Comparison of ENCODE assay signal across 8 cellular contexts in the genomic region with DNA sequence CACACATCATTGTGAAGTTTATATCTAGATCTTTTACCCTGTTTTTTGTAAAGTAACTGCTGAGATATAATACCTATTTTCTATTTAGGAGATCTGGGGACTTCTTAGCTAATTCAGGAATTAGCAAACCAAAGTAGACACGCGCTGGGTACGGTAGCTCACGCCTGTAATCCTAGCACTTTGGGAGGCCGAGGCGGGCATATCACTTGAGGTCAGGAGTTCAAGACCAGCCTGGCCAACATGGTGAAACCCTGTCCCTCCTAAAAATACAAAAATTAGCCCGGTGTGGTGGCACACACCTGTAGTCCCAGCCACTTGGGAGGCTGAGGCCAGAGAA. TPM values are rescaled to one million over a fixed set of nuclear protein-coding genes. Genes with fewer than 3 reads are reported as not detected.
DNase-seq lines count a peak whose midpoint lies in the region; ATAC-seq lines count a peak whose summit lies in the region.
"Not testable (repeated sequence)": the region's sequence is repeated elsewhere in the genome, so short reads cannot be mapped to it uniquely, and the experiment has no call there.

No MANE protein-coding gene starts in this region.

- CTCF ChIA-PET in naive thymus-derived CD4-positive, alpha-beta T cell (lab: Charles Lee): interaction anchor here (0.7 to 1.4 kb wide), 2 partner anchors 17 to 18 kb away, joined by 3 to 4 read pairs; no protein-coding TSS in a partner anchor

- H3K27ac Mint-ChIP-seq in CD4-positive, CD25-positive, alpha-beta regulatory T cell: peak overlapping the region; percentile 92 to 95 (median 95)
- peak overlapping the region; percentile 97 for H3K27ac Mint-ChIP-seq in activated T-helper 2 cell treated with anti-CD3 and anti-CD28 coated beads, Interferon-gamma antibody, Interleukin-2, Interleukin-4, amounts not matched to agents 10 μg/mL and 5 μg/mL and 100 μg/mL, durations not matched to agents 14 hours and 24 hours and 36 hours
- peak overlapping the region; percentile 84 for H3K27ac Mint-ChIP-seq in dendritic cell treated with granulocyte-macrophage colony-stimulating factor and Interleukin-4, amounts not matched to agents 40 ng/mL and 50 ng/mL, for 4 days
- peak overlapping the region; percentile 87 to 99 (median 98) for H3K27ac Mint-ChIP-seq in naive thymus-derived CD4-positive, alpha-beta T cell

- intact Hi-C loops in activated T-helper 2 cell treated with anti-CD3 and anti-CD28 coated beads, Interferon-gamma antibody, Interleukin-2, Interleukin-4, amounts not matched to agents 10 μg/mL and 5 μg/mL and 100 μg/mL, durations not matched to agents 14 hours and 24 hours and 36 hours (cut with micrococcal nuclease): loop anchor here (1.0 kb wide), 1 partner anchor 9 kb away; no protein-coding TSS in a partner anchor
- intact Hi-C loops in dendritic cell treated with granulocyte-macrophage colony-stimulating factor and Interleukin-4, amounts not matched to agents 40 ng/mL and 50 ng/mL, for 4 days (cut with micrococcal nuclease): not testable (repeated sequence)
- intact Hi-C loops in naive thymus-derived CD4-positive, alpha-beta T cell (cut with micrococcal nuclease): loop anchor here (1.0 to 2.0 kb wide), 6 partner anchors 8 to 48 kb away; no protein-coding TSS in a partner anchor

- H3K36me3 ChIP-seq in CD4-positive, CD25-positive, alpha-beta regulatory T cell (ENCODE audit: control insufficient read depth, insufficient read depth, low read length); SJSA1; naive thymus-derived CD4-positive, alpha-beta T cell (ENCODE audit: control insufficient read depth in 2 of 3, insufficient read depth in 3 of 3, low read length in 3 of 3): not testable (repeated sequence)

- H3K4me1 Mint-ChIP-seq in CD4-positive, CD25-positive, alpha-beta regulatory T cell: peaks cover 34 to 90% (median 67%) of the 10 kb centered on the region in 4 donors
- H3K4me1 Mint-ChIP-seq in activated T-helper 2 cell treated with anti-CD3 and anti-CD28 coated beads, Interferon-gamma antibody, Interleukin-2, Interleukin-4, amounts not matched to agents 10 μg/mL and 5 μg/mL and 100 μg/mL, durations not matched to agents 14 hours and 24 hours and 36 hours (ENCODE audit: low read depth): peaks cover 61% of the 10 kb centered on the region
- H3K4me1 Mint-ChIP-seq in dendritic cell treated with granulocyte-macrophage colony-stimulating factor and Interleukin-4, amounts not matched to agents 40 ng/mL and 50 ng/mL, for 4 days (ENCODE audit: low read depth): peaks cover 57% of the 10 kb centered on the region
- peaks cover 63 to 96% (median 83%) of the 10 kb centered on the region in 7 donors for H3K4me1 Mint-ChIP-seq in naive thymus-derived CD4-positive, alpha-beta T cell

- not testable (repeated sequence) for H3K27me3 Mint-ChIP-seq in CD4-positive, CD25-positive, alpha-beta regulatory T cell; activated T-helper 2 cell treated with anti-CD3 and anti-CD28 coated beads, Interferon-gamma antibody, Interleukin-2, Interleukin-4, amounts not matched to agents 10 μg/mL and 5 μg/mL and 100 μg/mL, durations not matched to agents 14 hours and 24 hours and 36 hours (ENCODE audit: low read depth); dendritic cell treated with granulocyte-macrophage colony-stimulating factor and Interleukin-4, amounts not matched to agents 40 ng/mL and 50 ng/mL, for 4 days; naive thymus-derived CD4-positive, alpha-beta T cell

- H3K9me3 ChIP-seq in CD4-positive, CD25-positive, alpha-beta regulatory T cell (ENCODE audit: control insufficient read depth in 2 of 2, low read length in 2 of 2); SJSA1 (replicated peaks); naive thymus-derived CD4-positive, alpha-beta T cell (ENCODE audit: control insufficient read depth in 2 of 3, low read length in 3 of 3): not testable (repeated sequence)

- H3K27ac ChIP-seq in CD4-positive, CD25-positive, alpha-beta regulatory T cell (ENCODE audit: insufficient read depth, low read length, poor library complexity, severe bottlenecking): peak overlapping the region; percentile 88
- H3K27ac ChIP-seq in SJSA1 (peak overlapping the region; percentile 46), substantia nigra (ENCODE audit: low read depth, low read length, poor library complexity, severe bottlenecking) (peak overlapping the region; percentile 73)
- peak overlapping the region; percentile 55 for H3K27ac ChIP-seq in naive thymus-derived CD4-positive, alpha-beta T cell (ENCODE audit: low read depth, low read length)

- not testable (repeated sequence) for H3K9me3 Mint-ChIP-seq in CD4-positive, CD25-positive, alpha-beta regulatory T cell; dendritic cell treated with granulocyte-macrophage colony-stimulating factor and Interleukin-4, amounts not matched to agents 40 ng/mL and 50 ng/mL, for 4 days
- H3K9me3 Mint-ChIP-seq in activated T-helper 2 cell treated with anti-CD3 and anti-CD28 coated beads, Interferon-gamma antibody, Interleukin-2, Interleukin-4, amounts not matched to agents 10 μg/mL and 5 μg/mL and 100 μg/mL, durations not matched to agents 14 hours and 24 hours and 36 hours: peaks cover 16% of the 10 kb centered on the region
- H3K9me3 Mint-ChIP-seq in naive thymus-derived CD4-positive, alpha-beta T cell: peaks cover 0 to 10% (median 0%) of the 10 kb centered on the region in 11 donors

- H3K4me3 Mint-ChIP-seq in CD4-positive, CD25-positive, alpha-beta regulatory T cell: peak overlapping the region; percentile 68 to 88 (median 80)
- peak overlapping the region; percentile 65 for H3K4me3 Mint-ChIP-seq in activated T-helper 2 cell treated with anti-CD3 and anti-CD28 coated beads, Interferon-gamma antibody, Interleukin-2, Interleukin-4, amounts not matched to agents 10 μg/mL and 5 μg/mL and 100 μg/mL, durations not matched to agents 14 hours and 24 hours and 36 hours (ENCODE audit: low read depth)
- H3K4me3 Mint-ChIP-seq in dendritic cell treated with granulocyte-macrophage colony-stimulating factor and Interleukin-4, amounts not matched to agents 40 ng/mL and 50 ng/mL, for 4 days: not testable (repeated sequence)
- peak overlapping the region; percentile 70 to 90 (median 86) for H3K4me3 Mint-ChIP-seq in naive thymus-derived CD4-positive, alpha-beta T cell

- peaks cover 69% of the 10 kb centered on the region for H3K4me1 ChIP-seq in CD4-positive, CD25-positive, alpha-beta regulatory T cell (ENCODE audit: control insufficient read depth, insufficient read depth, low read length, poor library complexity, severe bottlenecking)
- peaks cover 11% of the 10 kb centered on the region for H3K4me1 ChIP-seq in SJSA1 (replicated peaks)
- H3K4me1 ChIP-seq in naive thymus-derived CD4-positive, alpha-beta T cell (ENCODE audit: control insufficient read depth in 2 of 2, insufficient read depth in 2 of 2, low read length in 2 of 2): peaks cover 77 to 90% of the 10 kb centered on the region in 2 donors

- peaks cover 13% of the 10 kb centered on the region for H3K36me3 Mint-ChIP-seq in CD4-positive, CD25-positive, alpha-beta regulatory T cell
- peaks cover 52% of the 10 kb centered on the region for H3K36me3 Mint-ChIP-seq in activated T-helper 2 cell treated with anti-CD3 and anti-CD28 coated beads, Interferon-gamma antibody, Interleukin-2, Interleukin-4, amounts not matched to agents 10 μg/mL and 5 μg/mL and 100 μg/mL, durations not matched to agents 14 hours and 24 hours and 36 hours (ENCODE audit: low read depth)
- H3K36me3 Mint-ChIP-seq in dendritic cell treated with granulocyte-macrophage colony-stimulating factor and Interleukin-4, amounts not matched to agents 40 ng/mL and 50 ng/mL, for 4 days (ENCODE audit: low read depth): peaks cover 20% of the 10 kb centered on the region
- peaks cover 4 to 47% (median 21%) of the 10 kb centered on the region in 5 donors for H3K36me3 Mint-ChIP-seq in naive thymus-derived CD4-positive, alpha-beta T cell

- POLR2A ChIA-PET in naive thymus-derived CD4-positive, alpha-beta T cell (lab: Charles Lee): interaction anchor here (1.0 to 2.5 kb wide), 6 partner anchors 10 to 89 kb away, joined by 3 to 9 read pairs (median 4); no protein-coding TSS in a partner anchor

- H3K4me3 ChIP-seq in CD4-positive, CD25-positive, alpha-beta regulatory T cell (ENCODE audit: low read depth, low read length): peak overlapping the region; percentile 72
- H3K4me3 ChIP-seq in SJSA1; naive thymus-derived CD4-positive, alpha-beta T cell (ENCODE audit: low read length): not testable (repeated sequence)

- ATAC-seq in CD4-positive, CD25-positive, alpha-beta regulatory T cell (ENCODE audit: low read depth in 2 of 2): not testable (repeated sequence)
- ATAC-seq in GM19463 (IDR thresholded peaks at IDR 0.05; ENCODE audit: unreplicated experiment): peak; percentile 7
- ATAC-seq in HG03025 (IDR thresholded peaks at IDR 0.05; ENCODE audit: low FRiP score, unreplicated experiment): peak; percentile 17
- peak; percentile 15 for ATAC-seq in naive thymus-derived CD4-positive, alpha-beta T cell

- not testable (repeated sequence) for DNase-seq in CD4-positive, CD25-positive, alpha-beta regulatory T cell; SJSA1 (ENCODE audit: low read depth in 1 of 2, low spot score in 2 of 2); activated T-helper 2 cell treated with anti-CD3 and anti-CD28 coated beads, Interferon-gamma antibody, Interleukin-2, Interleukin-4, amounts not matched to agents 10 μg/mL and 5 μg/mL and 100 μg/mL, durations not matched to agents 14 hours and 24 hours and 36 hours (ENCODE audit: low spot score); naive thymus-derived CD4-positive, alpha-beta T cell; substantia nigra (lab: John Stamatoyannopoulos, UW)

- not testable (repeated sequence) for H3K27me3 ChIP-seq in CD4-positive, CD25-positive, alpha-beta regulatory T cell (ENCODE audit: control insufficient read depth, insufficient read depth, low read length); SJSA1 (replicated peaks); naive thymus-derived CD4-positive, alpha-beta T cell (ENCODE audit: control insufficient read depth in 2 of 2, insufficient read depth in 2 of 2, low read length in 2 of 2)

RNA-seq across cellular contexts. Expression of a gene that starts 23.0 kb away (rescaled TPM):
- total RNA-seq in CD4-positive, CD25-positive, alpha-beta regulatory T cell: 301 TPM
- 100 to 1,000 TPM in 1 of 4 donors, 10 to 100 TPM in 3; 69.6 to 104 (median 82.8) TPM for polyA plus RNA-seq in CD4-positive, CD25-positive, alpha-beta regulatory T cell
- total RNA-seq in SJSA1 (2014; rRNA removed; shearing (Covaris generic)): 8.4 and 15.5 TPM in 2 replicates
- 107 and 120 TPM in 2 replicates for total RNA-seq in activated T-helper 2 cell treated with anti-CD3 and anti-CD28 coated beads, Interferon-gamma antibody, Interleukin-2, Interleukin-4, amounts not matched to agents 10 μg/mL and 5 μg/mL and 100 μg/mL, durations not matched to agents 14 hours and 24 hours and 36 hours
- total RNA-seq in naive thymus-derived CD4-positive, alpha-beta T cell: 100 to 1,000 TPM; 234 to 296 (median 291) TPM
- 10 to 100 TPM; 88.6 to 95.4 TPM for polyA plus RNA-seq in naive thymus-derived CD4-positive, alpha-beta T cell
